ENCODE assay signal across 11 cellular contexts in genomic region chr2:191265311-191266170, GRCh38. TPM values are rescaled to one million over a fixed set of nuclear protein-coding genes. Genes with fewer than 3 reads are reported as not detected.
A peak's percentile ranks its signal among the peaks of the same experiment; 100 is the strongest.
DNase-seq lines count a peak whose midpoint lies in the region; ATAC-seq and TF ChIP-seq lines count a peak whose summit lies in the region.
"Had no signal": no experiment of that assay in that cellular context is flagged by ENCODE, and none has a peak within 500 bp of the region (broad histone marks: within the 10 kb centered on the region; RNA-seq: fewer than 3 reads in every experiment).

No MANE protein-coding gene starts in this region.

- TF ChIP-seq CTCF in BJ (IDR thresholded peaks at IDR 0.05; ENCODE audit: insufficient read depth, low read depth, low read length) (no peak), glutamatergic neuron (IDR thresholded peaks at IDR 0.05; ENCODE audit: partially characterized antibody, unreplicated experiment) (no peak), psoas muscle (IDR thresholded peaks at IDR 0.05) (no peak)

- H3K27ac ChIP-seq in psoas muscle = peak overlapping the region; percentile 21

- peak overlapping the region; percentile 68 for H3K9ac ChIP-seq in adipocyte (ENCODE audit: low read length)

- POLR2A ChIA-PET in BJ (lab: Charles Lee) = interaction anchor here (0.6 kb wide), 1 partner anchor 19 kb away, joined by 3 read pairs; no protein-coding TSS in a partner anchor
- POLR2A ChIA-PET in activated CD4-positive, alpha-beta T cell treated with anti-CD3 and anti-CD28 coated beads, Interleukin-2, amount 10 ng/mL, durations not matched to agents 7 days and 5 days (lab: Charles Lee) = no interaction called here

- intact Hi-C loops in psoas muscle (cut with DNase I) = no loop called here

- ATAC-seq in psoas muscle = peak in 2 of 4 donors; percentile 15 to 50
- ATAC-seq in HG03175 (IDR thresholded peaks at IDR 0.05; ENCODE audit: unreplicated experiment) = no peak

- H3K4me1 Mint-ChIP-seq in glutamatergic neuron (ENCODE audit: low read depth, unreplicated experiment) = peaks cover 47% of the 10 kb centered on the region
- no peaks in the 10 kb centered on the region for H3K4me1 Mint-ChIP-seq in activated CD4-positive, alpha-beta T cell treated with anti-CD3 and anti-CD28 coated beads, Interleukin-2, amount 10 ng/mL, durations not matched to agents 7 days and 5 days

- H3K27ac Mint-ChIP-seq in glutamatergic neuron (ENCODE audit: unreplicated experiment) = peak overlapping the region; percentile 83
- H3K27ac Mint-ChIP-seq in activated CD4-positive, alpha-beta T cell treated with anti-CD3 and anti-CD28 coated beads, Interleukin-2, amount 10 ng/mL, durations not matched to agents 7 days and 5 days = no peak overlapping the region

- H3K36me3 ChIP-seq in BJ (ENCODE audit: control insufficient read depth, insufficient read depth, low read length) (peaks cover 1% of the 10 kb centered on the region; the same call in 1 of the 2 replicates), adipocyte (ENCODE audit: control insufficient read depth, insufficient read depth, low read length, severe bottlenecking) (no peaks in the 10 kb centered on the region), psoas muscle (ENCODE audit: insufficient read depth in 1 of 2, low read depth in 1 of 2) (no peaks in the 10 kb centered on the region)

- CTCF ChIA-PET in BJ (lab: Yijun Ruan, JAX) = interaction anchor here (0.7 to 1.9 kb wide), 3 partner anchors 93 to 236 kb away, joined by 3 to 7 read pairs (median 3); no protein-coding TSS in a partner anchor
- CTCF ChIA-PET in activated CD4-positive, alpha-beta T cell treated with anti-CD3 and anti-CD28 coated beads, Interleukin-2, amount 10 ng/mL, durations not matched to agents 7 days and 5 days (lab: Charles Lee) = interaction anchor here (0.6 to 1.5 kb wide), 4 partner anchors 31 to 559 kb away, joined by 3 to 4 read pairs (median 3); no protein-coding TSS in a partner anchor

- peak; percentile 60 for DNase-seq in BJ (ENCODE audit: low read depth)
- DNase-seq in adipocyte (ENCODE audit: low read depth) = peak; percentile 75
- no peak for DNase-seq in glutamatergic neuron
- peak in 1 of 2 donors; percentile 21 for DNase-seq in psoas muscle
- no peak for DNase-seq in NCI-H2227 (lab: John Stamatoyannopoulos, UW; ENCODE audit: unreplicated experiment)
- no peak for DNase-seq in HUDEP-2 (lab: John Stamatoyannopoulos, UW; ENCODE audit: unreplicated experiment in 76 of 76)
- no peak for DNase-seq in activated CD4-positive, alpha-beta T cell treated with anti-CD3 and anti-CD28 coated beads, Interleukin-2, amount 10 ng/mL, durations not matched to agents 7 days and 5 days
- DNase-seq: activated CD8-positive, alpha-beta memory T cell treated with anti-CD3 and anti-CD28 coated beads, Interleukin-2, amount 50 U/mL, for 48 hours; Caco-2; NCI-H2029 had no signal

- peaks cover 2% of the 10 kb centered on the region for H3K9me3 Mint-ChIP-seq in glutamatergic neuron (ENCODE audit: unreplicated experiment)
- no peaks in the 10 kb centered on the region for H3K9me3 Mint-ChIP-seq in activated CD4-positive, alpha-beta T cell treated with anti-CD3 and anti-CD28 coated beads, Interleukin-2, amount 10 ng/mL, durations not matched to agents 7 days and 5 days

- no peaks in the 10 kb centered on the region for H3K27me3 Mint-ChIP-seq in glutamatergic neuron (ENCODE audit: unreplicated experiment)
- H3K27me3 Mint-ChIP-seq in activated CD4-positive, alpha-beta T cell treated with anti-CD3 and anti-CD28 coated beads, Interleukin-2, amount 10 ng/mL, durations not matched to agents 7 days and 5 days = no peaks in the 10 kb centered on the region

- WGBS in psoas muscle, 3 donors = 14 to 26% (median 18%) methylated on average over 15 of the region's 15 CpGs

- H3K27me3 ChIP-seq in BJ (ENCODE audit: control insufficient read depth, insufficient read depth, low read length) = no peaks in the 10 kb centered on the region
- no peaks in the 10 kb centered on the region for H3K27me3 ChIP-seq in adipocyte (replicated peaks; ENCODE audit: control insufficient read depth, insufficient read depth, low read length)
- H3K27me3 ChIP-seq in psoas muscle (ENCODE audit: insufficient read depth in 3 of 3, low read length in 2 of 3) = peaks cover 0 to 1% (median 0%) of the 10 kb centered on the region in 3 donors

- no peaks in the 10 kb centered on the region for H3K9me3 ChIP-seq in adipocyte (ENCODE audit: control insufficient read depth, low read length)
- no peaks in the 10 kb centered on the region for H3K9me3 ChIP-seq in psoas muscle
- H3K9me3 ChIP-seq: Caco-2 had no signal

- H3K36me3 Mint-ChIP-seq in glutamatergic neuron (ENCODE audit: unreplicated experiment) = no peaks in the 10 kb centered on the region
- no peaks in the 10 kb centered on the region for H3K36me3 Mint-ChIP-seq in activated CD4-positive, alpha-beta T cell treated with anti-CD3 and anti-CD28 coated beads, Interleukin-2, amount 10 ng/mL, durations not matched to agents 7 days and 5 days (ENCODE audit: low read depth)

- H3K4me1 ChIP-seq in adipocyte (ENCODE audit: control insufficient read depth, insufficient read depth, low read length) = peaks cover 44% of the 10 kb centered on the region
- H3K4me1 ChIP-seq in psoas muscle = peaks cover 8% of the 10 kb centered on the region
- H3K4me1 ChIP-seq: Caco-2 had no signal

- H3K4me3 Mint-ChIP-seq in glutamatergic neuron (ENCODE audit: unreplicated experiment) = no peak overlapping the region
- H3K4me3 Mint-ChIP-seq in activated CD4-positive, alpha-beta T cell treated with anti-CD3 and anti-CD28 coated beads, Interleukin-2, amount 10 ng/mL, durations not matched to agents 7 days and 5 days = no peak overlapping the region

- H3K4me3 ChIP-seq in BJ (ENCODE audit: low read depth, low read length) (0 out of 2 replicates have a peak overlapping the region, but pooled peaks have one; percentile 0), adipocyte (ENCODE audit: low read length) (peak overlapping the region; percentile 63), psoas muscle (no peak overlapping the region)

RNA-seq across cellular contexts. Expression of gene MYO1B, which starts 20.3 kb away (rescaled TPM):
- 87.2 and 122 TPM in 2 replicates for polyA plus RNA-seq in BJ (2011; rRNA removed)
- polyA minus RNA-seq in BJ (2011; rRNA and poly(A)+ RNA removed) = 93.1 and 118 TPM in 2 replicates
- 129 TPM for total RNA-seq in glutamatergic neuron (ENCODE audit: unreplicated experiment)
- 10 to 100 TPM in 2 of 4 donors, 1 to 10 TPM in 2; 7.9 to 14.1 (median 11.2) TPM for total RNA-seq in psoas muscle
- polyA plus RNA-seq in psoas muscle = 1 to 10 TPM; 4.4 to 5.8 (median 4.9) TPM
- total RNA-seq in activated CD4-positive, alpha-beta T cell treated with anti-CD3 and anti-CD28 coated beads, Interleukin-2, amount 10 ng/mL, durations not matched to agents 7 days and 5 days = under 1 TPM; 0.74 to 0.98 TPM

Comparison
In these comparisons a context has a peak if more than half of its experiments do, and no peak if none do; other contexts are left out.
1. DNase-seq: peak in BJ (single experiment) and adipocyte (single experiment); none in glutamatergic neuron (single experiment), NCI-H2227 (single experiment), HUDEP-2 (0 of 76) and activated CD4-positive, alpha-beta T cell treated with anti-CD3 and anti-CD28 coated beads, Interleukin-2, amount 10 ng/mL, durations not matched to agents 7 days and 5 days (single experiment).